In genomic region chr3:167731393-167731792, GRCh38 we compare ENCODE assay signal across 25 cellular contexts. TPM values are rescaled to one million over a fixed set of nuclear protein-coding genes. Genes with fewer than 3 reads are reported as not detected.
DNase-seq lines count a peak whose midpoint lies in the region; ATAC-seq and TF ChIP-seq lines count a peak whose summit lies in the region.
"Had no signal": no experiment of that assay in that cellular context is flagged by ENCODE, and none has a peak within 500 bp of the region (broad histone marks: within the 10 kb centered on the region; RNA-seq: fewer than 3 reads in every experiment).

No MANE protein-coding gene starts in this region.

- H3K27me3 Mint-ChIP-seq in activated CD4-positive, alpha-beta T cell treated with anti-CD3 and anti-CD28 coated beads, Interleukin-2, amount 10 ng/mL, durations not matched to agents 24 days and 14 days, result no peaks in the 10 kb centered on the region
- H3K27me3 Mint-ChIP-seq in GM23338 (ENCODE audit: insufficient read depth, low read depth, poor library complexity) (no peaks in the 10 kb centered on the region), T-helper 17 cell (no peaks in the 10 kb centered on the region), nephron (ENCODE audit: low read depth) (peaks cover 4% of the 10 kb centered on the region)
- H3K27me3 Mint-ChIP-seq: activated CD8-positive, alpha-beta T cell treated with anti-CD3 and anti-CD28 coated beads for 36 hours had no signal

- H3K36me3 Mint-ChIP-seq in activated CD4-positive, alpha-beta T cell treated with anti-CD3 and anti-CD28 coated beads, Interleukin-2, amount 10 ng/mL, durations not matched to agents 24 days and 14 days (ENCODE audit: low read depth), result peaks cover 8% of the 10 kb centered on the region
- H3K36me3 Mint-ChIP-seq in GM23338 (ENCODE audit: low read depth) (no peaks in the 10 kb centered on the region), T-helper 17 cell (ENCODE audit: low read depth) (peaks cover 3% of the 10 kb centered on the region), nephron (ENCODE audit: low read depth) (no peaks in the 10 kb centered on the region)

- intact Hi-C loops in activated CD4-positive, alpha-beta T cell treated with anti-CD3 and anti-CD28 coated beads, Interleukin-2, amount 10 ng/mL, durations not matched to agents 24 days and 14 days (cut with micrococcal nuclease), result loop anchor here (5.0 to 10.0 kb wide), 2 partner anchors 291 to 1933 kb away; partner anchors contain the start of gene MECOM

- H3K79me2 ChIP-seq in GM23338 (replicated peaks; ENCODE audit: insufficient read depth), result peaks cover 81% of the 10 kb centered on the region

- no peaks in the 10 kb centered on the region; the same call in 1 of the 2 replicates for H3F3A ChIP-seq in GM23338 (replicated peaks; ENCODE audit: low read depth)

- TF ChIP-seq CTCF in GM23338 (conservative IDR thresholded peaks at IDR 0.05; ENCODE audit: low read depth in 2 of 2) (no peak), nephron (IDR thresholded peaks at IDR 0.05; ENCODE audit: unreplicated experiment in 3 of 3) (no peak)

- no peak overlapping the region for H2AFZ ChIP-seq in GM23338

- no peak overlapping the region for H3K27ac Mint-ChIP-seq in activated CD4-positive, alpha-beta T cell treated with anti-CD3 and anti-CD28 coated beads, Interleukin-2, amount 10 ng/mL, durations not matched to agents 24 days and 14 days
- no peak overlapping the region for H3K27ac Mint-ChIP-seq in GM23338
- H3K27ac Mint-ChIP-seq in T-helper 17 cell, result peak overlapping the region; percentile 47
- no peak overlapping the region for H3K27ac Mint-ChIP-seq in nephron
- H3K27ac Mint-ChIP-seq: activated CD8-positive, alpha-beta T cell treated with anti-CD3 and anti-CD28 coated beads for 36 hours; stimulated activated effector memory CD8-positive, alpha-beta T cell treated with anti-CD3 and anti-CD28 coated beads, Interleukin-12 subunit alpha, Interleukin-12 subunit beta, amount 100 ng/mL, for 72 hours had no signal

- H3K4me1 ChIP-seq in GM23338 (ENCODE audit: insufficient read depth), result peaks cover 56% of the 10 kb centered on the region

- no peaks in the 10 kb centered on the region for H3K9me3 ChIP-seq in T-helper 17 cell (ENCODE audit: control insufficient read depth, low read length, poor library complexity, severe bottlenecking)
- H3K9me3 ChIP-seq: tibial nerve had no signal

- H3K4me3 Mint-ChIP-seq in activated CD4-positive, alpha-beta T cell treated with anti-CD3 and anti-CD28 coated beads, Interleukin-2, amount 10 ng/mL, durations not matched to agents 24 days and 14 days, result peak overlapping the region; percentile 5
- H3K4me3 Mint-ChIP-seq in GM23338 (no peak overlapping the region; the same call in 1 of the 3 replicates), T-helper 17 cell (no peak overlapping the region), nephron (peak overlapping the region; percentile 44 to 77 (median 71))
- H3K4me3 Mint-ChIP-seq: activated CD8-positive, alpha-beta T cell treated with anti-CD3 and anti-CD28 coated beads for 36 hours; stimulated activated effector memory CD8-positive, alpha-beta T cell treated with anti-CD3 and anti-CD28 coated beads, Interleukin-12 subunit alpha, Interleukin-12 subunit beta, amount 100 ng/mL, for 72 hours had no signal

- no peaks in the 10 kb centered on the region for H3K27me3 ChIP-seq in GM23338 (ENCODE audit: insufficient read depth)
- H3K27me3 ChIP-seq: tibial nerve had no signal

- DNase-seq in activated CD4-positive, alpha-beta T cell treated with anti-CD3 and anti-CD28 coated beads, Interleukin-2, amount 10 ng/mL, durations not matched to agents 24 days and 14 days, result no peak
- DNase-seq in activated CD4-positive, alpha-beta T cell treated with anti-CD3 and anti-CD28 coated beads, Interleukin-2, amount 50 U/mL, for 48 hours, result no peak
- DNase-seq in GM23338 (ENCODE audit: low spot score), result no peak
- DNase-seq in T-helper 17 cell, result no peak
- no peak for DNase-seq in COR-L47 (lab: John Stamatoyannopoulos, UW)
- DNase-seq in NCI-H1105 treated with DMSO at 0.1 percent for 48 hours (lab: John Stamatoyannopoulos, UW), result no peak
- DNase-seq: activated CD8-positive, alpha-beta T cell treated with anti-CD3 and anti-CD28 coated beads for 36 hours; activated effector memory CD4-positive, alpha-beta T cell treated with Interleukin-2 at 50 U/mL for 16 hours; central memory CD4-positive, alpha-beta T cell; cortex of kidney; DMS79 treated with DMSO at 0.1 percent for 48 hours; effector memory CD4-positive, alpha-beta T cell; GDM1; head of caudate nucleus; islet precursor cell; left ventricle myocardium superior; MV-4-11; NCI-H146; NCI-H446 treated with DMSO at 0.1 percent for 48 hours; NCI-H82 had no signal

- no peaks in the 10 kb centered on the region for H3K9me3 Mint-ChIP-seq in activated CD4-positive, alpha-beta T cell treated with anti-CD3 and anti-CD28 coated beads, Interleukin-2, amount 10 ng/mL, durations not matched to agents 24 days and 14 days
- H3K9me3 Mint-ChIP-seq in GM23338 (no peaks in the 10 kb centered on the region), nephron (no peaks in the 10 kb centered on the region)
- H3K9me3 Mint-ChIP-seq: activated CD8-positive, alpha-beta T cell treated with anti-CD3 and anti-CD28 coated beads for 36 hours; stimulated activated effector memory CD8-positive, alpha-beta T cell treated with anti-CD3 and anti-CD28 coated beads, Interleukin-12 subunit alpha, Interleukin-12 subunit beta, amount 100 ng/mL, for 72 hours had no signal

- H3K9me2 ChIP-seq in GM23338 (ENCODE audit: insufficient read depth), result no peaks in the 10 kb centered on the region

- ATAC-seq in GM23338 (no peak), T-helper 17 cell (no peak), HG02840 (IDR thresholded peaks at IDR 0.05; ENCODE audit: low FRiP score, unreplicated experiment) (no peak)
- ATAC-seq: activated CD4-positive, CD25-positive, alpha-beta regulatory T cell treated with anti-CD3 and anti-CD28 coated beads, Interleukin-2, amount 50 U/mL, for 24 hours; activated CD8-positive, alpha-beta T cell treated with anti-CD3 and anti-CD28 coated beads for 36 hours; left ventricle myocardium superior; stimulated activated effector memory CD8-positive, alpha-beta T cell treated with anti-CD3 and anti-CD28 coated beads, Interleukin-12 subunit alpha, Interleukin-12 subunit beta, amount 100 ng/mL, for 72 hours had no signal

- H3K36me3 ChIP-seq in GM23338 (ENCODE audit: insufficient read depth), result no peaks in the 10 kb centered on the region
- H3K36me3 ChIP-seq: tibial nerve had no signal

- H3K4me3 ChIP-seq in GM23338, result peak overlapping the region; percentile 5; the same call in 1 of the 2 replicates
- H3K4me3 ChIP-seq: tibial nerve had no signal

- H3K4me1 Mint-ChIP-seq in activated CD4-positive, alpha-beta T cell treated with anti-CD3 and anti-CD28 coated beads, Interleukin-2, amount 10 ng/mL, durations not matched to agents 24 days and 14 days, result peaks cover 33% of the 10 kb centered on the region
- H3K4me1 Mint-ChIP-seq in GM23338 (peaks cover 45% of the 10 kb centered on the region), T-helper 17 cell (peaks cover 38% of the 10 kb centered on the region), nephron (peaks cover 30% of the 10 kb centered on the region)

- H4K20me1 ChIP-seq in GM23338 (replicated peaks; ENCODE audit: insufficient read depth), result peaks cover 42% of the 10 kb centered on the region

- H3K27ac ChIP-seq in GM23338 (ENCODE audit: low read depth), result no peak overlapping the region
- H3K27ac ChIP-seq: tibial nerve had no signal

- no peak overlapping the region for H3K4me2 ChIP-seq in GM23338

TF ChIP-seq in GM23338, 12 proteins besides CTCF, POLR2A, EP300 and RAD21 (continues in another document):
- no peak for TF ChIP-seq POLR2AphosphoS5 (IDR thresholded peaks at IDR 0.05; ENCODE audit: low read depth)
- TF ChIP-seq, protein P1, sequence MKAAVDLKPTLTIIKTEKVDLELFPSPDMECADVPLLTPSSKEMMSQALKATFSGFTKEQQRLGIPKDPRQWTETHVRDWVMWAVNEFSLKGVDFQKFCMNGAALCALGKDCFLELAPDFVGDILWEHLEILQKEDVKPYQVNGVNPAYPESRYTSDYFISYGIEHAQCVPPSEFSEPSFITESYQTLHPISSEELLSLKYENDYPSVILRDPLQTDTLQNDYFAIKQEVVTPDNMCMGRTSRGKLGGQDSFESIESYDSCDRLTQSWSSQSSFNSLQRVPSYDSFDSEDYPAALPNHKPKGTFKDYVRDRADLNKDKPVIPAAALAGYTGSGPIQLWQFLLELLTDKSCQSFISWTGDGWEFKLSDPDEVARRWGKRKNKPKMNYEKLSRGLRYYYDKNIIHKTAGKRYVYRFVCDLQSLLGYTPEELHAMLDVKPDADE (IDR thresholded peaks at IDR 0.05), result no peak

RNA-seq across cellular contexts. Expression of gene PDCD10, which starts 3.3 kb away (rescaled TPM):
- total RNA-seq in activated CD4-positive, alpha-beta T cell treated with anti-CD3 and anti-CD28 coated beads, Interleukin-2, amount 10 ng/mL, durations not matched to agents 24 days and 14 days, result 73.9 and 76.1 TPM in 2 replicates
- 95.2 and 108 TPM in 2 replicates for total RNA-seq in GM23338 (2014; rRNA removed; shearing (Covaris generic))
- polyA plus RNA-seq in GM23338 (2016; fragmentation: Nextera tagmentation; extraction: Ambion mirVana), result 99.8 and 125 TPM in 2 replicates
- 10 to 100 TPM; 51.1 to 55.5 TPM for total RNA-seq in T-helper 17 cell

RNA-seq across cellular contexts. Expression of gene SERPINI1, which starts 4.1 kb away (rescaled TPM):
- 0.49 and 0.57 TPM in 2 replicates for total RNA-seq in activated CD4-positive, alpha-beta T cell treated with anti-CD3 and anti-CD28 coated beads, Interleukin-2, amount 10 ng/mL, durations not matched to agents 24 days and 14 days
- total RNA-seq in GM23338 (2014; rRNA removed; shearing (Covaris generic)), result 9.2 and 13.5 TPM in 2 replicates
- 26.6 and 32.1 TPM in 2 replicates for polyA plus RNA-seq in GM23338 (2016; fragmentation: Nextera tagmentation; extraction: Ambion mirVana)
- 1 to 10 TPM; 2.8 to 3.6 TPM for total RNA-seq in T-helper 17 cell

Comparison
In these comparisons a context has a peak if more than half of its experiments do, and no peak if none do; other contexts are left out.
1. H3K4me3 Mint-ChIP-seq: peak in activated CD4-positive, alpha-beta T cell treated with anti-CD3 and anti-CD28 coated beads, Interleukin-2, amount 10 ng/mL, durations not matched to agents 24 days and 14 days (single experiment) and nephron (3 of 3); none in GM23338 (single experiment) and T-helper 17 cell (single experiment).